Comparison of ENCODE assay signal across 8 cellular contexts in genomic region chr17:81509687-81510523, GRCh38. TPM values are rescaled to one million over a fixed set of nuclear protein-coding genes. Genes with fewer than 3 reads are reported as not detected.
DNase-seq lines count a peak whose midpoint lies in the region; ATAC-seq, FAIRE-seq and TF ChIP-seq lines count a peak whose summit lies in the region.

No MANE protein-coding gene starts in this region.

- CTCF ChIA-PET in GM10248 (lab: Yijun Ruan, JAX): interaction anchor here (0.8 to 2.3 kb wide), 3 partner anchors 8 to 91 kb away, joined by 3 to 9 read pairs (median 4); no protein-coding TSS in a partner anchor

- H3K27me3 Mint-ChIP-seq in activated naive CD8-positive, alpha-beta T cell treated with anti-CD3 and anti-CD28 coated beads, Interleukin-2, amount 10 ng/mL, durations not matched to agents 7 days and 5 days: peaks cover under 1% of the 10 kb centered on the region
- H3K27me3 Mint-ChIP-seq in stimulated activated naive CD8-positive, alpha-beta T cell treated with anti-CD3 and anti-CD28 coated beads, Interleukin-15, amount 100 ng/mL, for 72 hours: no peaks in the 10 kb centered on the region

- peaks cover 26% of the 10 kb centered on the region for H3K79me2 ChIP-seq in keratinocyte (ENCODE audit: control insufficient read depth, insufficient read depth, low read length)

- peak overlapping the region; percentile 93 for H3K4me3 Mint-ChIP-seq in activated naive CD8-positive, alpha-beta T cell treated with anti-CD3 and anti-CD28 coated beads, Interleukin-2, amount 10 ng/mL, durations not matched to agents 7 days and 5 days
- H3K4me3 Mint-ChIP-seq in stimulated activated naive CD8-positive, alpha-beta T cell treated with anti-CD3 and anti-CD28 coated beads, Interleukin-15, amount 100 ng/mL, for 72 hours: peak overlapping the region; percentile 96 to 98

- H3K4me2 ChIP-seq in keratinocyte (ENCODE audit: control insufficient read depth, extremely low read depth, insufficient read depth, low read depth, low read length): peak overlapping the region; percentile 87

- peak; percentile 39 to 58 for DNase-seq in AML-193 (lab: John Stamatoyannopoulos, UW)
- DNase-seq in LHCN-M2 (ENCODE audit: low read depth): peak; percentile 32
- DNase-seq in activated naive CD8-positive, alpha-beta T cell treated with anti-CD3 and anti-CD28 coated beads, Interleukin-2, amount 10 ng/mL, durations not matched to agents 7 days and 5 days: no peak
- DNase-seq in keratinocyte (ENCODE audit: low read depth, low spot score): no peak
- peak in 1 of 2 donors; percentile 38 for DNase-seq in stimulated activated naive CD8-positive, alpha-beta T cell treated with anti-CD3 and anti-CD28 coated beads, Interleukin-15, amount 100 ng/mL, for 72 hours
- DNase-seq in NCI-H2029 treated with DMSO at 0.1 percent for 48 hours (lab: John Stamatoyannopoulos, UW): no peak
- no peak for DNase-seq in GM10248 (ENCODE audit: extremely low spot score)

- peaks cover 20 to 29% of the 10 kb centered on the region in 2 experiments for H3K36me3 ChIP-seq in keratinocyte (ENCODE audit: control insufficient read depth in 2 of 2, extremely low read depth in 1 of 2, insufficient read depth in 2 of 2, low read length in 2 of 2)

- H3K4me3 ChIP-seq in keratinocyte (ENCODE audit: control insufficient read depth in 2 of 3, extremely low read depth in 1 of 3, insufficient read depth in 2 of 3, low read depth in 1 of 3, low read length in 3 of 3): peak overlapping the region; percentile 80 to 98 (median 97)

- no peak for ATAC-seq in activated naive CD8-positive, alpha-beta T cell treated with anti-CD3 and anti-CD28 coated beads, Interleukin-2, amount 10 ng/mL, durations not matched to agents 7 days and 5 days (ENCODE audit: low read depth)
- ATAC-seq in stimulated activated naive CD8-positive, alpha-beta T cell treated with anti-CD3 and anti-CD28 coated beads, Interleukin-15, amount 100 ng/mL, for 72 hours: no peak
- ATAC-seq in HG02763 (IDR thresholded peaks at IDR 0.05; ENCODE audit: unreplicated experiment): no peak

- peaks cover 24% of the 10 kb centered on the region for H3K4me1 Mint-ChIP-seq in activated naive CD8-positive, alpha-beta T cell treated with anti-CD3 and anti-CD28 coated beads, Interleukin-2, amount 10 ng/mL, durations not matched to agents 7 days and 5 days
- H3K4me1 Mint-ChIP-seq in stimulated activated naive CD8-positive, alpha-beta T cell treated with anti-CD3 and anti-CD28 coated beads, Interleukin-15, amount 100 ng/mL, for 72 hours: peaks cover 39% of the 10 kb centered on the region

- peak overlapping the region; percentile 79 for H3K9ac ChIP-seq in keratinocyte (ENCODE audit: control insufficient read depth, extremely low read depth, insufficient read depth, low read length)

- peaks cover 2% of the 10 kb centered on the region for H3K9me3 ChIP-seq in keratinocyte (ENCODE audit: control insufficient read depth, low read depth, low read length)

- TF ChIP-seq CTCF in keratinocyte (optimal IDR thresholded peaks at IDR 0.05 in 1 of 3, IDR thresholded peaks at IDR 0.05 in 1 of 3, conservative IDR thresholded peaks at IDR 0.05 in 1 of 3; ENCODE audit: extremely low read depth in 1 of 3, insufficient read depth in 2 of 3, low read length in 3 of 3) (no peak), GM10248 (IDR thresholded peaks at IDR 0.05; ENCODE audit: control extremely low read depth, extremely low read depth, low read depth, missing control alignments) (no peak)

- peak overlapping the region; percentile 19 for H3K27ac ChIP-seq in keratinocyte (ENCODE audit: control insufficient read depth, insufficient read depth, low read length)

- dilution Hi-C loops in keratinocyte (cut with MboI; ENCODE audit: extremely low pct_ligation_motif_present, low sequenced_read_pairs): no loop called here

- POLR2A ChIA-PET in activated naive CD8-positive, alpha-beta T cell treated with anti-CD3 and anti-CD28 coated beads, Interleukin-2, amount 10 ng/mL, durations not matched to agents 7 days and 5 days (lab: Charles Lee): interaction anchor here (1.1 to 6.9 kb wide), 7 partner anchors 9 to 43 kb away, joined by 3 to 50 read pairs (median 10); partner anchors contain the start of gene FAAP100
- POLR2A ChIA-PET in GM10248 (lab: Yijun Ruan, JAX): interaction anchor here (1.2 kb wide), 1 partner anchor 20 kb away, joined by 7 read pairs; no protein-coding TSS in a partner anchor

- peaks cover 44% of the 10 kb centered on the region for H3K36me3 Mint-ChIP-seq in activated naive CD8-positive, alpha-beta T cell treated with anti-CD3 and anti-CD28 coated beads, Interleukin-2, amount 10 ng/mL, durations not matched to agents 7 days and 5 days

- peak overlapping the region; percentile 87 for H3K27ac Mint-ChIP-seq in activated naive CD8-positive, alpha-beta T cell treated with anti-CD3 and anti-CD28 coated beads, Interleukin-2, amount 10 ng/mL, durations not matched to agents 7 days and 5 days
- peak overlapping the region; percentile 91 to 92 for H3K27ac Mint-ChIP-seq in stimulated activated naive CD8-positive, alpha-beta T cell treated with anti-CD3 and anti-CD28 coated beads, Interleukin-15, amount 100 ng/mL, for 72 hours

- H3K9me3 Mint-ChIP-seq in activated naive CD8-positive, alpha-beta T cell treated with anti-CD3 and anti-CD28 coated beads, Interleukin-2, amount 10 ng/mL, durations not matched to agents 7 days and 5 days: no peaks in the 10 kb centered on the region
- H3K9me3 Mint-ChIP-seq in stimulated activated naive CD8-positive, alpha-beta T cell treated with anti-CD3 and anti-CD28 coated beads, Interleukin-15, amount 100 ng/mL, for 72 hours: no peaks in the 10 kb centered on the region

- H2AFZ ChIP-seq in keratinocyte (ENCODE audit: control insufficient read depth, low read length): no peak overlapping the region

- no peak for FAIRE-seq in keratinocyte (lab: Jason Lieb, UNC)

- peaks cover 37% of the 10 kb centered on the region for H4K20me1 ChIP-seq in keratinocyte (ENCODE audit: control insufficient read depth, extremely low read depth, insufficient read depth, low read length)

- H3K27me3 ChIP-seq in keratinocyte (ENCODE audit: control insufficient read depth, extremely low read depth, insufficient read depth, low read length): no peaks in the 10 kb centered on the region

- H3K9me1 ChIP-seq in keratinocyte (ENCODE audit: control insufficient read depth, extremely low read depth, insufficient read depth, low read length): no peaks in the 10 kb centered on the region

- peaks cover 4% of the 10 kb centered on the region for H3K4me1 ChIP-seq in keratinocyte (ENCODE audit: control insufficient read depth, extremely low read depth, insufficient read depth, low read length)

RNA-seq across cellular contexts. Expression of gene ACTG1, which starts 2.7 kb away (rescaled TPM):
- total RNA-seq in LHCN-M2 (2014; rRNA removed): 6,893 and 8,596 TPM in 2 replicates
- 8,200 TPM for polyA plus RNA-seq in LHCN-M2 (2012)
- 1,000 to 10,000 TPM; 2,936 to 3,174 TPM for total RNA-seq in activated naive CD8-positive, alpha-beta T cell treated with anti-CD3 and anti-CD28 coated beads, Interleukin-2, amount 10 ng/mL, durations not matched to agents 7 days and 5 days
- polyA plus RNA-seq in keratinocyte: 1,003 to 6,215 TPM (median 1,867 TPM) in 3 replicates
- 5,158 TPM for polyA plus RNA-seq in keratinocyte (2011; ENCODE audit: low read depth)
- 3,252 and 7,102 TPM in 2 replicates for polyA plus RNA-seq in keratinocyte (2011; cell fraction: cytosol; rRNA removed)
- 2,825 and 3,350 TPM in 2 replicates for polyA plus RNA-seq in keratinocyte (2011; cell fraction: nucleus; rRNA removed)
- 3,253 and 4,565 TPM in 2 replicates for polyA plus RNA-seq in keratinocyte (2012; ENCODE audit: low replicate concordance)
- 1,155 to 10,422 TPM (median 1,781 TPM) in 3 replicates for polyA minus RNA-seq in keratinocyte
- 2,831 TPM for polyA minus RNA-seq in keratinocyte (2011; cell fraction: cytosol; rRNA and poly(A)+ RNA removed)
- polyA minus RNA-seq in keratinocyte (2011; cell fraction: nucleus; rRNA and poly(A)+ RNA removed): 951 and 1,249 TPM in 2 replicates

RNA-seq across cellular contexts. Expression of gene FSCN2, which starts 18.3 kb away (rescaled TPM):
- total RNA-seq in LHCN-M2 (2014; rRNA removed): 0.26 and 0.29 TPM in 2 replicates
- 0.70 TPM for polyA plus RNA-seq in LHCN-M2 (2012)
- 1 to 10 TPM in 1 of 2 experiments, under 1 TPM in 1; 0.94 to 1.7 TPM for total RNA-seq in activated naive CD8-positive, alpha-beta T cell treated with anti-CD3 and anti-CD28 coated beads, Interleukin-2, amount 10 ng/mL, durations not matched to agents 7 days and 5 days
- not detected in 3 replicates for polyA plus RNA-seq in keratinocyte
- polyA plus RNA-seq in keratinocyte (2011; ENCODE audit: low read depth): not detected
- polyA plus RNA-seq in keratinocyte (2011; cell fraction: cytosol; rRNA removed): not detected in 2 replicates
- polyA plus RNA-seq in keratinocyte (2011; cell fraction: nucleus; rRNA removed): 0.09 and 0.19 TPM in 2 replicates
- polyA plus RNA-seq in keratinocyte (2012; ENCODE audit: low replicate concordance): not detected in 2 replicates
- not detected in 3 replicates for polyA minus RNA-seq in keratinocyte
- polyA minus RNA-seq in keratinocyte (2011; cell fraction: cytosol; rRNA and poly(A)+ RNA removed): not detected
- polyA minus RNA-seq in keratinocyte (2011; cell fraction: nucleus; rRNA and poly(A)+ RNA removed): 0.32 TPM in 1 of 2 replicates, not detected in the other

RNA-seq across cellular contexts. Expression of gene FAAP100, which starts 42.2 kb away (rescaled TPM):
- 27.2 and 31.3 TPM in 2 replicates for total RNA-seq in LHCN-M2 (2014; rRNA removed)
- 20.5 TPM for polyA plus RNA-seq in LHCN-M2 (2012)
- total RNA-seq in activated naive CD8-positive, alpha-beta T cell treated with anti-CD3 and anti-CD28 coated beads, Interleukin-2, amount 10 ng/mL, durations not matched to agents 7 days and 5 days: 10 to 100 TPM; 40.7 to 43.1 TPM
- polyA plus RNA-seq in keratinocyte: 3.8 to 7.4 TPM (median 6.9 TPM) in 3 replicates
- 2.7 TPM for polyA plus RNA-seq in keratinocyte (2011; ENCODE audit: low read depth)
- 3.7 and 9.0 TPM in 2 replicates for polyA plus RNA-seq in keratinocyte (2011; cell fraction: cytosol; rRNA removed)
- 13.2 and 18.1 TPM in 2 replicates for polyA plus RNA-seq in keratinocyte (2011; cell fraction: nucleus; rRNA removed)
- polyA plus RNA-seq in keratinocyte (2012; ENCODE audit: low replicate concordance): 8.1 and 11.7 TPM in 2 replicates
- 6.2 to 11.1 TPM (median 10.2 TPM) in 3 replicates for polyA minus RNA-seq in keratinocyte
- 16.1 TPM for polyA minus RNA-seq in keratinocyte (2011; cell fraction: cytosol; rRNA and poly(A)+ RNA removed)
- 14.0 and 14.1 TPM in 2 replicates for polyA minus RNA-seq in keratinocyte (2011; cell fraction: nucleus; rRNA and poly(A)+ RNA removed)

Comparison
In these comparisons a context has a peak if more than half of its experiments do, and no peak if none do; other contexts are left out.
1. DNase-seq: peak in AML-193 (2 of 2) and LHCN-M2 (single experiment); none in activated naive CD8-positive, alpha-beta T cell treated with anti-CD3 and anti-CD28 coated beads, Interleukin-2, amount 10 ng/mL, durations not matched to agents 7 days and 5 days (single experiment), keratinocyte (single experiment), NCI-H2029 treated with DMSO at 0.1 percent for 48 hours (single experiment) and GM10248 (single experiment).